8 cellular contexts compared by ENCODE assay signal in genomic region chr10:29067628-29068027, GRCh38.
"Had no signal": no experiment of that assay in that cellular context is flagged by ENCODE, and none has a peak within 500 bp of the region (broad histone marks: within the 10 kb centered on the region; RNA-seq: fewer than 3 reads in every experiment).

No MANE protein-coding gene starts in this region.

- H3K4me3 Mint-ChIP-seq: GM23338, H9, IgD-negative memory B cell had no signal

- DNase-seq: H9, HCEC 1CT, KG1 had no signal

- H3K4me1 Mint-ChIP-seq: IgD-negative memory B cell had no signal

- H3K27ac Mint-ChIP-seq: GM23338, IgD-negative memory B cell had no signal

- H3K4me3 ChIP-seq: GM23338 had no signal

- H2AFZ ChIP-seq: GM23338 had no signal

- H3K36me3 Mint-ChIP-seq: IgD-negative memory B cell had no signal

- FAIRE-seq: H1, H54, HTR-8/SVneo had no signal

- ATAC-seq: GM23338 had no signal

- H3K4me2 ChIP-seq: GM23338 had no signal

- H3K9me3 Mint-ChIP-seq: GM23338, H9, IgD-negative memory B cell had no signal
